In genomic region chr6:109440325-109441068, GRCh38 we compare ENCODE assay signal across 8 cellular contexts. TPM values are rescaled to one million over a fixed set of nuclear protein-coding genes. Genes with fewer than 3 reads are reported as not detected.
DNase-seq lines count a peak whose midpoint lies in the region; ATAC-seq and TF ChIP-seq lines count a peak whose summit lies in the region.

Gene PPIL6, minus strand, starts transcription at chr6:109440628. Its CDS starts 38 bp downstream, at chr6:109440590.
Gene SMPD2, plus strand, starts transcription at chr6:109440724. Its CDS starts 398 bp downstream, at chr6:109441122.

- peak in 3 of 4 donors; percentile 29 to 84 (median 79) for TF ChIP-seq POLR2A in upper lobe of left lung (IDR thresholded peaks at IDR 0.05)

- peak; percentile 5 to 50 (median 32) for TF ChIP-seq CTCF in upper lobe of left lung (IDR thresholded peaks at IDR 0.05)

- H3K9me3 ChIP-seq in HAP-1 (no peaks in the 10 kb centered on the region), MG63 (no peaks in the 10 kb centered on the region), upper lobe of left lung (no peaks in the 10 kb centered on the region)

- ATAC-seq in upper lobe of left lung (ENCODE audit: low FRiP score in 2 of 2) = peak; percentile 90 to 97

- H3K4me3 ChIP-seq in GM08714 (ENCODE audit: low read length) (peak within 1 kb of the TSS; percentile 73), HAP-1 (peak within 1 kb of the TSS; percentile 79), MG63 (peak within 1 kb of the TSS; percentile 92), upper lobe of left lung (peak within 1 kb of the TSS; percentile 85 to 97 (median 90))

- in situ Hi-C loops in HAP-1 (cut with MboI; ENCODE audit: low sequenced_read_pairs) = no loop called here

- peaks cover 12% of the 10 kb centered on the region for H3K4me1 ChIP-seq in HAP-1
- peaks cover 8 to 26% (median 13%) of the 10 kb centered on the region in 4 donors for H3K4me1 ChIP-seq in upper lobe of left lung

- intact Hi-C loops in cardiac septum (cut with DNase I) = loop anchor here (2.0 to 5.0 kb wide), 2 partner anchors 42 to 58 kb away; partner anchors contain the start of genes CD164 and ZBTB24
- intact Hi-C loops in posterior cingulate gyrus (cut with DNase I) = loop anchor here (2.0 to 10.0 kb wide), 3 partner anchors 42 to 254 kb away; partner anchors contain the start of genes AK9, CD164, FIG4 and ZBTB24

- H3K27me3 ChIP-seq in HAP-1 (ENCODE audit: low read depth) (no peaks in the 10 kb centered on the region), MG63 (no peaks in the 10 kb centered on the region), upper lobe of left lung (no peaks in the 10 kb centered on the region)

- TF ChIP-seq EP300 in upper lobe of left lung (IDR thresholded peaks at IDR 0.05) = no peak

- 0 to 5% methylated on average over 4 to 40 of the region's 103 CpGs for WGBS in upper lobe of left lung, 2 donors

- DNase-seq in HAP-1 (ENCODE audit: low spot score in 2 of 2) (peak; percentile 86 to 90), MG63 (peak; percentile 86), SKM-1 treated with dmso at 0.1 percent for 144 hours (lab: John Stamatoyannopoulos, UW; ENCODE audit: unreplicated experiment) (peak; percentile 73), cardiac septum (ENCODE audit: low spot score) (peak; percentile 95), posterior cingulate gyrus (peak; percentile 70 to 97 (median 81)), upper lobe of left lung (peak; percentile 93 to 99)
- DNase-seq in activated naive CD8-positive, alpha-beta T cell treated with anti-CD3 and anti-CD28 coated beads, Interleukin-2, amount 50 U/mL, for 16 hours (ENCODE audit: low read depth, low spot score) = peak; percentile 52

- H3K27ac ChIP-seq in upper lobe of left lung = peak within 1 kb of the TSS; percentile 86 to 91 (median 88)

- H3K36me3 ChIP-seq in HAP-1 (replicated peaks) (peaks cover 33% of the 10 kb centered on the region), MG63 (peaks cover 8% of the 10 kb centered on the region), upper lobe of left lung (peaks cover 0 to 30% (median 23%) of the 10 kb centered on the region in 4 donors)

RNA-seq across cellular contexts. Expression of gene PPIL6, which starts in this region (rescaled TPM):
- total RNA-seq in MG63 (2014; rRNA removed; shearing (Covaris generic); ENCODE audit: low replicate concordance) = 8.8 TPM in 1 of 2 replicates, not detected in the other
- total RNA-seq in cardiac septum (1.2 TPM), upper lobe of left lung (10 to 100 TPM in 2 of 6 donors, 1 to 10 TPM in 4; 3.5 to 44.3 (median 6.5) TPM)

RNA-seq across cellular contexts. Expression of gene SMPD2, which starts in this region (rescaled TPM):
- total RNA-seq in MG63 (2014; rRNA removed; shearing (Covaris generic); ENCODE audit: low replicate concordance) = 9.3 and 13.4 TPM in 2 replicates
- 5.1 TPM for total RNA-seq in cardiac septum
- 10 to 100 TPM in 5 of 6 donors, 1 to 10 TPM in 1; 9.4 to 25.2 (median 15.4) TPM for total RNA-seq in upper lobe of left lung

Comparison
In these comparisons a context has a peak if more than half of its experiments do, and no peak if none do; other contexts are left out.
1. Peak in every context shown above with its lines: DNase-seq, ATAC-seq, H3K4me3 ChIP-seq and H3K27ac ChIP-seq.